9 cellular contexts compared by ENCODE assay signal in the genomic region with DNA sequence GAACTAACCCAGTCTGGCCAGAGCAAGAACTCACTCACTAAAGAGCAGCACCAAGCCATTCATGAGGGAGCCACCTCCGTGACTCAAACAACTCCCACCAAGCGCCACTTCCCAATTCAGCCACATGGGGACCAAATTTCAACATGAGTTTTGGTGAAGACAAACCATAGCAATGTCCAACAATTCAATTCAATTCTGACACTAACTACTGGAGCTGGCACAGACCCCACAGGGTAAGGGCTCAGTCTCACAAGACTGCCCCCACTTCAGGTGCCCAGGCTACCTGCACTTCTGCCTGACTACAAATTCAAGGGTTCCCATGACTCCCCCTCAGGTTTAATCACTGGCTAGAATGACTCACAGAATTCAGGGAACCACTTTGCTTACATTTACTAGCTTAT. TPM values are rescaled to one million over a fixed set of nuclear protein-coding genes. Genes with fewer than 3 reads are reported as not detected.
DNase-seq lines count a peak whose midpoint lies in the region; ATAC-seq and TF ChIP-seq lines count a peak whose summit lies in the region.
"Had no signal": no experiment of that assay in that cellular context is flagged by ENCODE, and none has a peak within 500 bp of the region (broad histone marks: within the 10 kb centered on the region; RNA-seq: fewer than 3 reads in every experiment).

No MANE protein-coding gene starts in this region.

- no peak overlapping the region for H2AFZ ChIP-seq in PC-9

- H3K4me3 ChIP-seq in PC-9: no peak overlapping the region
- H3K4me3 ChIP-seq in astrocyte of the spinal cord (ENCODE audit: low read depth, low read length): no peak overlapping the region
- H3K4me3 ChIP-seq: pancreas, SJSA1 had no signal

- H3K4me3 Mint-ChIP-seq in nephron progenitor cell: no peak overlapping the region

- no peaks in the 10 kb centered on the region for H3K27me3 ChIP-seq in PC-9 (ENCODE audit: insufficient read depth, low read depth)
- H3K27me3 ChIP-seq: pancreas, SJSA1 had no signal

- CTCF ChIA-PET in PC-9 (lab: Charles Lee): no interaction called here

- H4K20me1 ChIP-seq in PC-9 (ENCODE audit: insufficient read depth): no peaks in the 10 kb centered on the region

- POLR2A ChIA-PET in PC-9 (lab: Charles Lee; ENCODE audit: unreplicated experiment): no interaction called here

- intact Hi-C loops in PC-9 (cut with micrococcal nuclease; ENCODE audit: unreplicated experiment): no loop called here

- H3F3A ChIP-seq in PC-9 (ENCODE audit: insufficient read depth, low read depth): no peaks in the 10 kb centered on the region

- no peak overlapping the region for H3K27ac Mint-ChIP-seq in nephron progenitor cell

- H3K27ac ChIP-seq in PC-9: no peak overlapping the region
- H3K27ac ChIP-seq: pancreas, SJSA1 had no signal

- H3K36me3 ChIP-seq in PC-9 (ENCODE audit: low read depth): no peaks in the 10 kb centered on the region
- H3K36me3 ChIP-seq: pancreas, SJSA1 had no signal

- no TSS peak for BruUV-seq in PC-9 (replicated peaks; lab: Mats Ljungman, UMichigan)

- peaks cover 8% of the 10 kb centered on the region for H3K27me3 Mint-ChIP-seq in nephron progenitor cell (ENCODE audit: low read depth, poor library complexity)

- ATAC-seq in GM19463 (IDR thresholded peaks at IDR 0.05; ENCODE audit: unreplicated experiment) (peak; percentile 61), HG03280 (IDR thresholded peaks at IDR 0.05; ENCODE audit: unreplicated experiment) (no peak)
- ATAC-seq: pancreas had no signal

- DNase-seq in PC-9 (no peak), astrocyte of the spinal cord (ENCODE audit: low read depth, low spot score) (no peak), nephron progenitor cell (peak; percentile 4), Ammon's horn (ENCODE audit: low spot score) (no peak), hepatic stellate cell (ENCODE audit: low spot score) (no peak)

- no peaks in the 10 kb centered on the region for H3K79me2 ChIP-seq in PC-9 (ENCODE audit: low read depth)

- no peaks in the 10 kb centered on the region for H3K4me1 ChIP-seq in PC-9 (replicated peaks; ENCODE audit: insufficient read depth)

- H3K9me2 ChIP-seq in PC-9 (ENCODE audit: insufficient read depth): no peaks in the 10 kb centered on the region

- no peaks in the 10 kb centered on the region for H3K9me3 Mint-ChIP-seq in nephron progenitor cell

- peaks cover 6% of the 10 kb centered on the region for H3K4me1 Mint-ChIP-seq in nephron progenitor cell

- no peaks in the 10 kb centered on the region for H3K36me3 Mint-ChIP-seq in nephron progenitor cell (ENCODE audit: low read depth)

- H3K9me3 ChIP-seq in PC-9 (ENCODE audit: insufficient read depth, low read depth): no peaks in the 10 kb centered on the region
- H3K9me3 ChIP-seq: pancreas, SJSA1 had no signal

- H3K4me2 ChIP-seq in PC-9: no peak overlapping the region

- in situ Hi-C loops in astrocyte of the spinal cord (cut with HindIII; ENCODE audit: low sequenced_read_pairs): no loop called here

- TF ChIP-seq CTCF in PC-9 (conservative IDR thresholded peaks at IDR 0.05) (peak; percentile 53), astrocyte of the spinal cord (IDR thresholded peaks at IDR 0.05; ENCODE audit: low read depth, low read length) (peak; percentile 21), nephron progenitor cell (IDR thresholded peaks at IDR 0.05) (peak; percentile 15)

RNA-seq across cellular contexts. Expression of gene RAP1A, which starts 48.8 kb away (rescaled TPM):
- 45.4 and 55.2 TPM in 2 replicates for total RNA-seq in PC-9 (2021)
